Comparison of ENCODE assay signal across 9 cellular contexts in genomic region chr3:115836944-115837343, GRCh38.
DNase-seq lines count a peak whose midpoint lies in the region; ATAC-seq and TF ChIP-seq lines count a peak whose summit lies in the region.
"Had no signal": no experiment of that assay in that cellular context is flagged by ENCODE, and none has a peak within 500 bp of the region (broad histone marks: within the 10 kb centered on the region; RNA-seq: fewer than 3 reads in every experiment).

No MANE protein-coding gene starts in this region.

- H3K9me3 Mint-ChIP-seq in naive thymus-derived CD8-positive, alpha-beta T cell: no peaks in the 10 kb centered on the region
- H3K9me3 Mint-ChIP-seq in stimulated activated naive B cell treated with anti-CD40 and anti-IgM and Interleukin-4, amounts not matched to agents 10 μg/mL and 1 μg/mL and 100 μg/mL, for 72 hours: no peaks in the 10 kb centered on the region
- H3K9me3 Mint-ChIP-seq: activated naive CD4-positive, alpha-beta T cell treated with anti-CD3 and anti-CD28 coated beads, Interleukin-2, amount 50 U/mL, for 24 hours had no signal

- H3K9me1 ChIP-seq in IMR-90 (ENCODE audit: insufficient read depth, low read length): peaks cover 4% of the 10 kb centered on the region; the same call in 1 of the 2 replicates

- CTCF ChIA-PET in IMR-90 (lab: Yijun Ruan, JAX): interaction anchor here (0.6 to 1.6 kb wide), 4 partner anchors 9 to 623 kb away, joined by 3 to 5 read pairs (median 4); no protein-coding TSS in a partner anchor

- dilution Hi-C loops in IMR-90 (cut with HindIII; ENCODE audit: low sequenced_read_pairs, unreplicated experiment): no loop called here

- no peak overlapping the region for H3K4me3 Mint-ChIP-seq in naive thymus-derived CD8-positive, alpha-beta T cell
- H3K4me3 Mint-ChIP-seq in stimulated activated naive B cell treated with anti-CD40 and anti-IgM and Interleukin-4, amounts not matched to agents 10 μg/mL and 1 μg/mL and 100 μg/mL, for 72 hours: no peak overlapping the region
- H3K4me3 Mint-ChIP-seq: activated naive CD4-positive, alpha-beta T cell treated with anti-CD3 and anti-CD28 coated beads, Interleukin-2, amount 50 U/mL, for 24 hours had no signal

- no peak overlapping the region for H3K18ac ChIP-seq in IMR-90 (ENCODE audit: low read depth, low read length)

- no peak for TF ChIP-seq POLR2A in IMR-90 (IDR thresholded peaks at IDR 0.05; ENCODE audit: low read depth, low read length)

- H3K27ac ChIP-seq in IMR-90 (ENCODE audit: insufficient read depth, low read length): no peak overlapping the region
- H3K27ac ChIP-seq in ascending aorta: no peak overlapping the region

- no peak overlapping the region for H2AFZ ChIP-seq in IMR-90 (replicated peaks; ENCODE audit: low read length, poor library complexity)

- no peak overlapping the region for H3K9ac ChIP-seq in IMR-90 (ENCODE audit: low read depth, low read length)

- in situ Hi-C loops in IMR-90 (cut with MboI; ENCODE audit: low sequenced_read_pairs): no loop called here

- no peak overlapping the region; the same call in 1 of the 2 replicates for H2BK120ac ChIP-seq in IMR-90 (ENCODE audit: low read depth, low read length)

- no peak overlapping the region for H4K91ac ChIP-seq in IMR-90 (ENCODE audit: insufficient read depth, low read depth, low read length)

- H2BK5ac ChIP-seq in IMR-90 (ENCODE audit: low read depth, low read length, poor library complexity, severe bottlenecking): no peak overlapping the region

- WGBS in IMR-90 (ENCODE audit: extremely low coverage in 2 of 2, insufficient read length in 1 of 2), 2 experiments: no CpG with 5 or more reads among the region's 3 CpGs

- no peak overlapping the region for H3K4ac ChIP-seq in IMR-90 (ENCODE audit: low read depth, low read length)

- H2BK20ac ChIP-seq in IMR-90 (ENCODE audit: low read depth, low read length): no peak overlapping the region

- no peaks in the 10 kb centered on the region for H3K79me1 ChIP-seq in IMR-90 (ENCODE audit: low read depth in 1 of 2, low read length in 2 of 2)

- H3K36me3 Mint-ChIP-seq in naive thymus-derived CD8-positive, alpha-beta T cell: no peaks in the 10 kb centered on the region
- H3K36me3 Mint-ChIP-seq in stimulated activated naive B cell treated with anti-CD40 and anti-IgM and Interleukin-4, amounts not matched to agents 10 μg/mL and 1 μg/mL and 100 μg/mL, for 72 hours: no peaks in the 10 kb centered on the region

- no peak overlapping the region for H3K56ac ChIP-seq in IMR-90 (ENCODE audit: extremely low read depth, insufficient read depth, low read length)

- H4K5ac ChIP-seq in IMR-90 (ENCODE audit: low read depth, low read length): no peak overlapping the region

- ATAC-seq in IMR-90 (ENCODE audit: low read depth) (no peak), GM21381 (IDR thresholded peaks at IDR 0.05; ENCODE audit: unreplicated experiment) (no peak)
- no peak for ATAC-seq in naive thymus-derived CD8-positive, alpha-beta T cell
- ATAC-seq in stimulated activated naive B cell treated with anti-CD40 and anti-IgM and Interleukin-4, amounts not matched to agents 10 μg/mL and 1 μg/mL and 100 μg/mL, for 72 hours (replicated peaks): no peak

- no peak overlapping the region for H2AK5ac ChIP-seq in IMR-90 (ENCODE audit: low read depth, low read length)

- H3K14ac ChIP-seq in IMR-90 (replicated peaks; ENCODE audit: low read depth, low read length): no peak overlapping the region

- no peak overlapping the region for H3K27ac Mint-ChIP-seq in naive thymus-derived CD8-positive, alpha-beta T cell
- no peak overlapping the region for H3K27ac Mint-ChIP-seq in stimulated activated naive B cell treated with anti-CD40 and anti-IgM and Interleukin-4, amounts not matched to agents 10 μg/mL and 1 μg/mL and 100 μg/mL, for 72 hours
- H3K27ac Mint-ChIP-seq: activated naive CD4-positive, alpha-beta T cell treated with anti-CD3 and anti-CD28 coated beads, Interleukin-2, amount 50 U/mL, for 24 hours had no signal

- DNase-seq in DMS114 treated with DMSO at 0.1 percent for 48 hours (lab: John Stamatoyannopoulos, UW; ENCODE audit: unreplicated experiment) (peak; percentile 5), IMR-90 (peak; percentile 34), ascending aorta (ENCODE audit: low spot score in 2 of 2) (no peak), lung microvascular endothelial cell (ENCODE audit: low read depth in 2 of 2) (peak; percentile 29 to 33)
- DNase-seq in naive thymus-derived CD8-positive, alpha-beta T cell: no peak
- no peak for DNase-seq in activated CD4-positive, alpha-beta T cell treated with anti-CD3 and anti-CD28 coated beads for 48 hours
- no peak for DNase-seq in stimulated activated naive B cell treated with anti-CD40 and anti-IgM and Interleukin-4, amounts not matched to agents 10 μg/mL and 1 μg/mL and 100 μg/mL, for 72 hours

- H3K4me1 Mint-ChIP-seq in naive thymus-derived CD8-positive, alpha-beta T cell: no peaks in the 10 kb centered on the region
- no peaks in the 10 kb centered on the region for H3K4me1 Mint-ChIP-seq in stimulated activated naive B cell treated with anti-CD40 and anti-IgM and Interleukin-4, amounts not matched to agents 10 μg/mL and 1 μg/mL and 100 μg/mL, for 72 hours
- H3K4me1 Mint-ChIP-seq: activated naive CD4-positive, alpha-beta T cell treated with anti-CD3 and anti-CD28 coated beads, Interleukin-2, amount 50 U/mL, for 24 hours had no signal

- H3K23ac ChIP-seq in IMR-90 (ENCODE audit: low read depth, low read length): no peak overlapping the region

- H3K9me3 ChIP-seq in IMR-90 (ENCODE audit: control insufficient read depth, insufficient read depth, low read length) (no peaks in the 10 kb centered on the region), ascending aorta (no peaks in the 10 kb centered on the region)

- H2AK9ac ChIP-seq in IMR-90 (replicated peaks; ENCODE audit: low read depth, low read length, poor library complexity): no peak overlapping the region

- no peak overlapping the region for H4K8ac ChIP-seq in IMR-90 (ENCODE audit: low read depth in 2 of 2, low read length in 2 of 2)

- H3K36me3 ChIP-seq in IMR-90 (ENCODE audit: control insufficient read depth, insufficient read depth, low read length): no peaks in the 10 kb centered on the region
- no peaks in the 10 kb centered on the region for H3K36me3 ChIP-seq in ascending aorta

- no peak overlapping the region for H3K4me2 ChIP-seq in IMR-90 (ENCODE audit: low read depth, low read length)

- H3K27me3 ChIP-seq in IMR-90 (ENCODE audit: control insufficient read depth, insufficient read depth, low read length) (no peaks in the 10 kb centered on the region), ascending aorta (no peaks in the 10 kb centered on the region)

- H2BK15ac ChIP-seq in IMR-90 (ENCODE audit: low read depth, low read length): no peak overlapping the region; the same call in 2 of the 3 replicates

- no peak overlapping the region for H3K4me3 ChIP-seq in IMR-90 (ENCODE audit: insufficient read depth, low read depth, low read length)
- no peak overlapping the region for H3K4me3 ChIP-seq in ascending aorta

- H4K20me1 ChIP-seq in IMR-90 (ENCODE audit: insufficient read depth, low read length): no peaks in the 10 kb centered on the region

- no TSS peak for BruUV-seq in IMR-90 (replicated peaks; lab: Mats Ljungman, UMichigan)

- TF ChIP-seq CTCF in IMR-90 (conservative IDR thresholded peaks at IDR 0.05; ENCODE audit: low read depth, low read length) (peak; percentile 61), ascending aorta (IDR thresholded peaks at IDR 0.05) (peak in 2 of 3 experiments; percentile 25 to 42)

- POLR2A ChIA-PET in IMR-90 (lab: Charles Lee; ENCODE audit: unreplicated experiment): no interaction called here
- POLR2A ChIA-PET in naive thymus-derived CD8-positive, alpha-beta T cell (lab: Charles Lee): no interaction called here

- TF ChIP-seq RAD21 in IMR-90 (IDR thresholded peaks at IDR 0.05; ENCODE audit: low read length): 0 out of 2 replicates have a peak, but pooled peaks have one; percentile 5

- H3K4me1 ChIP-seq in IMR-90 (ENCODE audit: control insufficient read depth, insufficient read depth, low read length) (peaks cover 7% of the 10 kb centered on the region), ascending aorta (no peaks in the 10 kb centered on the region)

- peaks cover 3 to 9% (median 4%) of the 10 kb centered on the region in 5 donors for H3K27me3 Mint-ChIP-seq in naive thymus-derived CD8-positive, alpha-beta T cell
- H3K27me3 Mint-ChIP-seq in stimulated activated naive B cell treated with anti-CD40 and anti-IgM and Interleukin-4, amounts not matched to agents 10 μg/mL and 1 μg/mL and 100 μg/mL, for 72 hours: peaks cover 16 to 17% of the 10 kb centered on the region in 2 donors

- intact Hi-C loops in IMR-90 (cut with micrococcal nuclease) (no loop called here), ascending aorta (cut with DNase I) (no loop called here)

TF ChIP-seq in IMR-90, 13 proteins besides CTCF, POLR2A, EP300 and RAD21:
- TF ChIP-seq BHLHE40 (IDR thresholded peaks at IDR 0.05; ENCODE audit: low read depth, low read length) (no peak), SMC3 (IDR thresholded peaks at IDR 0.05; ENCODE audit: low read depth, low read length) (0 out of 2 replicates have a peak, but pooled peaks have one; percentile 7), MAZ (IDR thresholded peaks at IDR 0.05; ENCODE audit: borderline replicate concordance, low read depth, low read length) (no peak)

Comparison
In these comparisons a context has a peak if more than half of its experiments do, and no peak if none do; other contexts are left out.
1. DNase-seq: peak in DMS114 treated with DMSO at 0.1 percent for 48 hours (single experiment), IMR-90 (single experiment) and lung microvascular endothelial cell (2 of 2); none in ascending aorta (0 of 2), naive thymus-derived CD8-positive, alpha-beta T cell (0 of 10), activated CD4-positive, alpha-beta T cell treated with anti-CD3 and anti-CD28 coated beads for 48 hours (single experiment) and stimulated activated naive B cell treated with anti-CD40 and anti-IgM and Interleukin-4, amounts not matched to agents 10 μg/mL and 1 μg/mL and 100 μg/mL, for 72 hours (single experiment).